32 cellular contexts compared by ENCODE assay signal in the genomic region with DNA sequence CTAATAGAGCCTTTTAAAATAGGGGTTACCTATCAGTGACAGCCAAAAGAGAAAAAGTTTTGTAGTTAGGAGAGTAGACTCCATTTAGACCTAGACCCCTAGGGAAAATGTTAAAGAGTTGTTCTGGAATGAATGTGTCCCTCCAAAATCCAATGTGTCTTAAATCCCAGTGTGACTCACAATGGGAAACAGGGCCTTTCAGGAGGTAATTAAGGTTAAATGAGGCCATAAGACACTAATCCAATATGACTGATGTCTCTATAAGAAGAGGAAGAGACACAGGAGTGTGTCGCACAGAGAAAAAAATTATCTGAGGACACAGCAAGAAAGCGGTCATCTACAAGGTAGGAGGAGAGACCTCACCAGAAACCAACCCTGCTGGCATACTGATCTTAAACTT.
"Had no signal": no experiment of that assay in that cellular context is flagged by ENCODE, and none has a peak within 500 bp of the region (broad histone marks: within the 10 kb centered on the region; RNA-seq: fewer than 3 reads in every experiment).

No MANE protein-coding gene starts in this region.

- H3K36me3 ChIP-seq: adrenal gland, cardiac muscle cell, colonic mucosa, esophagus squamous epithelium, left ventricle myocardium inferior, neutrophil, ovary, prostate gland, vagina had no signal

- H3K9me3 Mint-ChIP-seq: activated naive CD4-positive, alpha-beta T cell treated with anti-CD3 and anti-CD28 coated beads for 36 hours had no signal

- H3K27me3 Mint-ChIP-seq: activated B cell treated with CpG ODN at 0.5 μM for 24 hours; activated CD4-positive, alpha-beta T cell treated with anti-CD3 and anti-CD28 coated beads for 36 hours; activated naive CD8-positive, alpha-beta T cell treated with anti-CD3 and anti-CD28 coated beads for 36 hours; stimulated activated naive CD8-positive, alpha-beta T cell treated with anti-CD3 and anti-CD28 coated beads, Interleukin-15, Interleukin-2, amounts not matched to agents 100 ng/mL and 50 ng/mL, for 24 hours; T-helper 17 cell had no signal

- H3K27ac ChIP-seq: adrenal gland, cardiac muscle cell, colonic mucosa, epithelial cell of prostate, esophagus squamous epithelium, left ventricle myocardium inferior, neutrophil, ovary, prostate gland, skin epidermis, vagina had no signal

- H3K9me3 ChIP-seq: adrenal gland, colonic mucosa, esophagus squamous epithelium, left ventricle myocardium inferior, neutrophil, ovary, prostate gland, vagina had no signal

- H3K4me1 ChIP-seq: adrenal gland, colonic mucosa, esophagus squamous epithelium, left ventricle myocardium inferior, prostate gland, vagina had no signal

- DNase-seq: activated B cell treated with CpG ODN at 0.5 μM for 24 hours; activated CD4-positive, alpha-beta T cell treated with anti-CD3 and anti-CD28 coated beads for 36 hours; activated CD8-positive, alpha-beta T cell treated with anti-CD3 and anti-CD28 coated beads, Interleukin-2, amount 10 ng/mL, durations not matched to agents 7 days and 5 days; activated effector memory CD4-positive, alpha-beta T cell treated with Interleukin-2 at 50 U/mL for 16 hours; activated naive CD4-positive, alpha-beta T cell treated with anti-CD3 and anti-CD28 coated beads for 36 hours; activated naive CD8-positive, alpha-beta T cell treated with anti-CD3 and anti-CD28 coated beads for 36 hours; activated T-cell treated with anti-CD3 and anti-CD28 coated beads for 4 hours; adrenal gland; aorta; cerebellar nuclear complex; colonic mucosa; effector CD8-positive, alpha-beta T cell; esophagus squamous epithelium; left ventricle myocardium inferior; nephron progenitor cell; ovary; retina; stimulated activated CD4-positive, alpha-beta T cell treated with anti-CD3 and anti-CD28 coated beads, Interleukin-12 subunit alpha, Interleukin-12 subunit beta, amount 100 ng/mL, for 4 hours; stimulated activated CD4-positive, alpha-beta T cell treated with anti-CD3 and anti-CD28 coated beads, Interleukin-4, amount 100 ng/mL, for 1 hour; T-helper 17 cell; T1000 had no signal

- ATAC-seq: activated CD4-positive, alpha-beta T cell treated with anti-CD3 and anti-CD28 coated beads for 36 hours; activated CD8-positive, alpha-beta T cell treated with anti-CD3 and anti-CD28 coated beads, Interleukin-2, amount 10 ng/mL, durations not matched to agents 7 days and 5 days; sciatic nerve; T-helper 17 cell had no signal

- H3K4me3 ChIP-seq: adrenal gland, cardiac muscle cell, colonic mucosa, esophagus squamous epithelium, left ventricle myocardium inferior, lung, ovary, prostate gland, skin epidermis, vagina had no signal

- H3K4me3 Mint-ChIP-seq: activated B cell treated with CpG ODN at 0.5 μM for 24 hours; activated CD4-positive, alpha-beta T cell treated with anti-CD3 and anti-CD28 coated beads for 36 hours; activated CD8-positive, alpha-beta T cell treated with anti-CD3 and anti-CD28 coated beads, Interleukin-2, amount 10 ng/mL, durations not matched to agents 7 days and 5 days; activated naive CD4-positive, alpha-beta T cell treated with anti-CD3 and anti-CD28 coated beads for 36 hours; activated naive CD8-positive, alpha-beta T cell treated with anti-CD3 and anti-CD28 coated beads for 36 hours; brain; nephron progenitor cell; stimulated activated naive CD8-positive, alpha-beta T cell treated with anti-CD3 and anti-CD28 coated beads, Interleukin-15, Interleukin-2, amounts not matched to agents 100 ng/mL and 50 ng/mL, for 24 hours; T-helper 17 cell; type B pancreatic cell had no signal

- H3K27ac Mint-ChIP-seq: activated B cell treated with CpG ODN at 0.5 μM for 24 hours; activated CD4-positive, alpha-beta T cell treated with anti-CD3 and anti-CD28 coated beads for 36 hours; activated CD8-positive, alpha-beta T cell treated with anti-CD3 and anti-CD28 coated beads, Interleukin-2, amount 10 ng/mL, durations not matched to agents 7 days and 5 days; activated naive CD4-positive, alpha-beta T cell treated with anti-CD3 and anti-CD28 coated beads for 36 hours; activated naive CD8-positive, alpha-beta T cell treated with anti-CD3 and anti-CD28 coated beads for 36 hours; brain; nephron progenitor cell; stimulated activated naive CD8-positive, alpha-beta T cell treated with anti-CD3 and anti-CD28 coated beads, Interleukin-15, Interleukin-2, amounts not matched to agents 100 ng/mL and 50 ng/mL, for 24 hours; T-helper 17 cell; type B pancreatic cell had no signal

- H3K27me3 ChIP-seq: adrenal gland, cardiac muscle cell, colonic mucosa, esophagus squamous epithelium, neutrophil, ovary, vagina had no signal

- H3K36me3 Mint-ChIP-seq: activated naive CD8-positive, alpha-beta T cell treated with anti-CD3 and anti-CD28 coated beads for 36 hours; brain had no signal

- H3K4me1 Mint-ChIP-seq: activated B cell treated with CpG ODN at 0.5 μM for 24 hours; activated CD4-positive, alpha-beta T cell treated with anti-CD3 and anti-CD28 coated beads for 36 hours; activated naive CD8-positive, alpha-beta T cell treated with anti-CD3 and anti-CD28 coated beads for 36 hours; nephron progenitor cell; T-helper 17 cell had no signal
